18 cellular contexts compared by ENCODE assay signal in genomic region chr6:84455630-84456029, GRCh38.
"Had no signal": no experiment of that assay in that cellular context is flagged by ENCODE, and none has a peak within 500 bp of the region (broad histone marks: within the 10 kb centered on the region; RNA-seq: fewer than 3 reads in every experiment).

No MANE protein-coding gene starts in this region.

- H3K4me3 ChIP-seq: body of pancreas, coronary artery, heart left ventricle, lung, ovary, thoracic aorta had no signal

- ATAC-seq: activated CD8-positive, alpha-beta T cell treated with anti-CD3 and anti-CD28 coated beads for 36 hours; activated T-cell treated with anti-CD3 and anti-CD28 coated beads, Interleukin-2, amount 50 U/mL, for 4 hours; body of pancreas; heart left ventricle; left colon; T-helper 17 cell had no signal

- DNase-seq: activated CD4-positive, alpha-beta T cell treated with anti-CD3 and anti-CD28 coated beads for 4 hours; activated CD8-positive, alpha-beta T cell treated with anti-CD3 and anti-CD28 coated beads for 36 hours; activated effector memory CD4-positive, alpha-beta T cell treated with Interleukin-2 at 50 U/mL for 16 hours; activated T-cell treated with anti-CD3 and anti-CD28 coated beads, Interleukin-2, amount 50 U/mL, for 4 hours; amygdala; body of pancreas; caudate nucleus; effector CD4-positive, alpha-beta T cell; heart left ventricle; immature natural killer cell; left colon; midbrain; ovary; stimulated activated CD4-positive, alpha-beta T cell treated with anti-CD3 and anti-CD28 coated beads, Interleukin-1b, Interleukin-23, amount 100 ng/mL, for 48 hours; T-helper 17 cell had no signal

- H3K4me1 ChIP-seq: body of pancreas, heart left ventricle had no signal

- H3K27ac ChIP-seq: body of pancreas, coronary artery, heart left ventricle, ovary, thoracic aorta had no signal

- H3K9me3 ChIP-seq: body of pancreas, heart left ventricle, ovary, thoracic aorta had no signal

- H3K36me3 ChIP-seq: heart left ventricle, ovary, thoracic aorta had no signal

- H3K27me3 ChIP-seq: body of pancreas, heart left ventricle, ovary had no signal
